Comparison of ENCODE assay signal across 14 cellular contexts in genomic region chr21:33836408-33836807, GRCh38.
"Had no signal": no experiment of that assay in that cellular context is flagged by ENCODE, and none has a peak within 500 bp of the region (broad histone marks: within the 10 kb centered on the region; RNA-seq: fewer than 3 reads in every experiment).

No MANE protein-coding gene starts in this region.

- DNase-seq: activated CD4-positive, alpha-beta T cell treated with anti-CD3 and anti-CD28 coated beads, Interleukin-2, amount 10 ng/mL, durations not matched to agents 7 days and 5 days; activated effector memory CD4-positive, alpha-beta T cell treated with anti-CD3 and anti-CD28 coated beads, Interleukin-2, amount 50 U/mL, for 16 hours; activated T-cell treated with anti-CD3 and anti-CD28 coated beads, Interleukin-2, amount 50 U/mL, for 72 hours; effector memory CD8-positive, alpha-beta T cell; left colon; lower lobe of right lung; naive thymus-derived CD8-positive, alpha-beta T cell; psoas muscle; stimulated activated CD4-positive, alpha-beta T cell treated with anti-CD3 and anti-CD28 coated beads, Interleukin-2, amount 100 ng/mL, for 24 hours; stimulated activated naive CD4-positive, alpha-beta T cell treated with Interleukin-2 at 50 U/mL for 16 hours; T-cell; transverse colon had no signal

- H3K4me3 ChIP-seq: cardiac muscle cell, lower lobe of right lung, psoas muscle, transverse colon, vagina had no signal

- H3K9me3 ChIP-seq: lower lobe of right lung, psoas muscle, transverse colon, vagina had no signal

- H3K4me1 ChIP-seq: psoas muscle, transverse colon, vagina had no signal

- H3K27ac ChIP-seq: cardiac muscle cell, lower lobe of right lung, psoas muscle, transverse colon, vagina had no signal
